Comparison of ENCODE assay signal across 11 cellular contexts in the genomic region with DNA sequence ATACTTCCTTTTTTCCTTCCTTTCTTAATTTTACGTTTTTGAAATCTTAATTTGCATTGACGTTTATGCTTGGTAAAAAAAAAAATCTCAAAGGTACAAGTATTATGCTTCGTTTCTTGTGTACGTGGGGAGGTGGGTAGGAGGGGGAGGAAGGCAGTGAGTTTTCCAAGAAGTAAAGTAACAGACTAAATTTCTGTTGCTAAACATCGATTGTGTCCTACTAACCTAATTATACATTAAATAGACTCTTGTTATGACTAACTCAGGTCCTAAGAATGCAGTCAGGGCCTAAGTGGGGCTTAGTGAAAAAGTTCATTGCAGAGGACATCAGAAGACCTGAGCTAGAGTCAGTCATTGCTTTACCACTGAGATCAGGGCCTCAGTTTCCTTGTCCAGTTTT. TPM values are rescaled to one million over a fixed set of nuclear protein-coding genes. Genes with fewer than 3 reads are reported as not detected.
DNase-seq lines count a peak whose midpoint lies in the region; ATAC-seq and FAIRE-seq lines count a peak whose summit lies in the region.
"Had no signal": no experiment of that assay in that cellular context is flagged by ENCODE, and none has a peak within 500 bp of the region (broad histone marks: within the 10 kb centered on the region; RNA-seq: fewer than 3 reads in every experiment).

No MANE protein-coding gene starts in this region.

- no peaks in the 10 kb centered on the region for H3K36me3 ChIP-seq in CD4-positive, CD25-positive, alpha-beta regulatory T cell (ENCODE audit: control insufficient read depth, insufficient read depth, low read length)
- H3K36me3 ChIP-seq: tibial artery had no signal

- peak overlapping the region; percentile 87 to 98 (median 94) for H3K27ac Mint-ChIP-seq in CD4-positive, CD25-positive, alpha-beta regulatory T cell

- H3K36me3 Mint-ChIP-seq in CD4-positive, CD25-positive, alpha-beta regulatory T cell = no peaks in the 10 kb centered on the region

- peak in 2 of 3 donors; percentile 17 to 74 for DNase-seq in CD4-positive, CD25-positive, alpha-beta regulatory T cell
- DNase-seq in GM19239 (ENCODE audit: insufficient read length, low spot score) (no peak), amniotic epithelial cell (ENCODE audit: low read depth) (peak; percentile 40), H4 (ENCODE audit: low spot score) (no peak), GOT3 (lab: John Stamatoyannopoulos, UW) (no peak), CD1c-positive myeloid dendritic cell (ENCODE audit: extremely low spot score) (no peak)
- DNase-seq: cortex of kidney, kidney, tibial artery had no signal

- H3K9me3 ChIP-seq in CD4-positive, CD25-positive, alpha-beta regulatory T cell (ENCODE audit: control insufficient read depth in 2 of 2, low read length in 2 of 2) = no peaks in the 10 kb centered on the region
- H3K9me3 ChIP-seq: tibial artery had no signal

- H3K4me1 Mint-ChIP-seq in CD4-positive, CD25-positive, alpha-beta regulatory T cell = peaks cover 65 to 93% (median 77%) of the 10 kb centered on the region in 4 donors

- peak overlapping the region; percentile 84 for H3K27ac ChIP-seq in CD4-positive, CD25-positive, alpha-beta regulatory T cell (ENCODE audit: insufficient read depth, low read length, poor library complexity, severe bottlenecking)
- H3K27ac ChIP-seq: tibial artery had no signal

- H3K9me3 Mint-ChIP-seq in CD4-positive, CD25-positive, alpha-beta regulatory T cell = peaks cover 0 to 1% (median 0%) of the 10 kb centered on the region in 7 donors

- ATAC-seq in CD4-positive, CD25-positive, alpha-beta regulatory T cell (ENCODE audit: low read depth in 2 of 2) = peak; percentile 32 to 43
- ATAC-seq in HG03196 (IDR thresholded peaks at IDR 0.05; ENCODE audit: unreplicated experiment) (peak; percentile 38), GM18520 (IDR thresholded peaks at IDR 0.05; ENCODE audit: unreplicated experiment) (no peak)

- peak overlapping the region; percentile 41 to 69 (median 53) for H3K4me3 Mint-ChIP-seq in CD4-positive, CD25-positive, alpha-beta regulatory T cell

- peaks cover 84% of the 10 kb centered on the region for H3K4me1 ChIP-seq in CD4-positive, CD25-positive, alpha-beta regulatory T cell (ENCODE audit: control insufficient read depth, insufficient read depth, low read length, poor library complexity, severe bottlenecking)

- peak overlapping the region; percentile 63 for H3K4me3 ChIP-seq in CD4-positive, CD25-positive, alpha-beta regulatory T cell (ENCODE audit: low read depth, low read length)
- H3K4me3 ChIP-seq: tibial artery had no signal

- FAIRE-seq in GM19239 (lab: Jason Lieb, UNC) = peak; percentile 77

- H3K27me3 ChIP-seq in CD4-positive, CD25-positive, alpha-beta regulatory T cell (ENCODE audit: control insufficient read depth, insufficient read depth, low read length) = no peaks in the 10 kb centered on the region
- H3K27me3 ChIP-seq: tibial artery had no signal

- no peaks in the 10 kb centered on the region for H3K27me3 Mint-ChIP-seq in CD4-positive, CD25-positive, alpha-beta regulatory T cell

RNA-seq across cellular contexts. Expression of a gene that starts 17.5 kb away (rescaled TPM):
- 56.4 TPM for total RNA-seq in CD4-positive, CD25-positive, alpha-beta regulatory T cell
- polyA plus RNA-seq in CD4-positive, CD25-positive, alpha-beta regulatory T cell = 10 to 100 TPM; 37.7 to 61.3 (median 52.1) TPM
- 28.0 and 36.0 TPM in 2 replicates for total RNA-seq in H4 (2014; rRNA removed; shearing (Covaris generic))

Comparison
In these comparisons a context has a peak if more than half of its experiments do, and no peak if none do; other contexts are left out.
1. DNase-seq: peak in CD4-positive, CD25-positive, alpha-beta regulatory T cell (2 of 3) and amniotic epithelial cell (single experiment); none in GM19239 (single experiment), H4 (single experiment), GOT3 (single experiment) and CD1c-positive myeloid dendritic cell (single experiment).